Comparison of ENCODE assay signal across 8 cellular contexts in genomic region chr14:23567186-23568020, GRCh38. TPM values are rescaled to one million over a fixed set of nuclear protein-coding genes. Genes with fewer than 3 reads are reported as not detected.
DNase-seq lines count a peak whose midpoint lies in the region; ATAC-seq, FAIRE-seq and TF ChIP-seq lines count a peak whose summit lies in the region.

Gene AP1G2 (minus strand): TSS chr14:23567791. CDS start chr14:23567314, 477 bp downstream.

- peaks cover 27 to 31% of the 10 kb centered on the region in 2 experiments for H3K36me3 ChIP-seq in keratinocyte (ENCODE audit: control insufficient read depth in 2 of 2, extremely low read depth in 1 of 2, insufficient read depth in 2 of 2, low read length in 2 of 2)

- H3K79me2 ChIP-seq in keratinocyte (ENCODE audit: control insufficient read depth, insufficient read depth, low read length): peaks cover 21% of the 10 kb centered on the region

- dilution Hi-C loops in keratinocyte (cut with MboI; ENCODE audit: extremely low pct_ligation_motif_present, low sequenced_read_pairs): no loop called here

- FAIRE-seq in keratinocyte (lab: Jason Lieb, UNC): peak; percentile 61

- in situ Hi-C loops in ACHN (cut with HindIII; ENCODE audit: low pct_ligation_motif_present, low pct_unique_long_range_greater_than_20kb, low sequenced_read_pairs): no loop called here

- no peaks in the 10 kb centered on the region for H3K9me1 ChIP-seq in keratinocyte (ENCODE audit: control insufficient read depth, extremely low read depth, insufficient read depth, low read length)

- peak within 1 kb of the TSS; percentile 73 to 93 (median 92) for H3K4me3 ChIP-seq in keratinocyte (ENCODE audit: control insufficient read depth in 2 of 3, extremely low read depth in 1 of 3, insufficient read depth in 2 of 3, low read depth in 1 of 3, low read length in 3 of 3)

- no peaks in the 10 kb centered on the region for H3K9me3 ChIP-seq in keratinocyte (ENCODE audit: control insufficient read depth, low read depth, low read length)

- DNase-seq in ACHN (peak; percentile 87), NCI-H345 (lab: John Stamatoyannopoulos, UW) (peak; percentile 91), caudate nucleus (lab: John Stamatoyannopoulos, UW) (peak in 51 of 61 donors; percentile 29 to 88 (median 72)), keratinocyte (ENCODE audit: low read depth, low spot score) (peak; percentile 48)
- DNase-seq in activated CD4-positive, CD25-positive, alpha-beta regulatory T cell (lab: John Stamatoyannopoulos, UW): peak; percentile 66 to 71 (median 68)
- DNase-seq in stimulated activated CD4-positive, alpha-beta T cell treated with anti-CD3 and anti-CD28 coated beads, Interleukin-1b, Interleukin-23, amount 100 ng/mL, for 1 hour (ENCODE audit: low read depth in 2 of 2): peak; percentile 55 to 63

- H4K20me1 ChIP-seq in keratinocyte (ENCODE audit: control insufficient read depth, extremely low read depth, insufficient read depth, low read length): peaks cover 3% of the 10 kb centered on the region

- peaks cover 26% of the 10 kb centered on the region for H3K4me1 ChIP-seq in keratinocyte (ENCODE audit: control insufficient read depth, extremely low read depth, insufficient read depth, low read length)

- H3K9ac ChIP-seq in keratinocyte (ENCODE audit: control insufficient read depth, extremely low read depth, insufficient read depth, low read length): peak within 1 kb of the TSS; percentile 88

- ATAC-seq in GM18873 (IDR thresholded peaks at IDR 0.05; ENCODE audit: low FRiP score, unreplicated experiment) (peak; percentile 80), HG03135 (IDR thresholded peaks at IDR 0.05; ENCODE audit: unreplicated experiment) (peak; percentile 79)

- H3K27me3 ChIP-seq in keratinocyte (ENCODE audit: control insufficient read depth, extremely low read depth, insufficient read depth, low read length): no peaks in the 10 kb centered on the region

- no peak for TF ChIP-seq CTCF in keratinocyte (optimal IDR thresholded peaks at IDR 0.05 in 1 of 3, IDR thresholded peaks at IDR 0.05 in 1 of 3, conservative IDR thresholded peaks at IDR 0.05 in 1 of 3; ENCODE audit: extremely low read depth in 1 of 3, insufficient read depth in 2 of 3, low read length in 3 of 3)

- peak within 1 kb of the TSS; percentile 97 for H3K4me2 ChIP-seq in keratinocyte (ENCODE audit: control insufficient read depth, extremely low read depth, insufficient read depth, low read depth, low read length)

- H3K27ac ChIP-seq in caudate nucleus (ENCODE audit: low read depth, low read length) (peak within 1 kb of the TSS; percentile 92), keratinocyte (ENCODE audit: control insufficient read depth, insufficient read depth, low read length) (peak within 1 kb of the TSS; percentile 72)

- H2AFZ ChIP-seq in keratinocyte (ENCODE audit: control insufficient read depth, low read length): peak within 1 kb of the TSS; percentile 97

RNA-seq across cellular contexts. Expression of gene AP1G2, which starts in this region (rescaled TPM):
- polyA plus RNA-seq in keratinocyte: 119 to 230 TPM (median 128 TPM) in 3 replicates
- polyA plus RNA-seq in keratinocyte (2011; ENCODE audit: low read depth): 32.3 TPM
- 70.8 and 77.1 TPM in 2 replicates for polyA plus RNA-seq in keratinocyte (2011; cell fraction: cytosol; rRNA removed)
- 905 and 1,158 TPM in 2 replicates for polyA plus RNA-seq in keratinocyte (2011; cell fraction: nucleus; rRNA removed)
- polyA plus RNA-seq in keratinocyte (2012; ENCODE audit: low replicate concordance): 74.0 and 125 TPM in 2 replicates
- polyA minus RNA-seq in keratinocyte: 177 to 204 TPM (median 203 TPM) in 3 replicates
- polyA minus RNA-seq in keratinocyte (2011; cell fraction: cytosol; rRNA and poly(A)+ RNA removed): 78.5 TPM
- polyA minus RNA-seq in keratinocyte (2011; cell fraction: nucleus; rRNA and poly(A)+ RNA removed): 123 and 164 TPM in 2 replicates

Comparison
In these comparisons a context has a peak if more than half of its experiments do, and no peak if none do; other contexts are left out.
1. Peak in every context shown above with its lines: DNase-seq, ATAC-seq, H3K4me3 ChIP-seq and H3K27ac ChIP-seq.